In genomic region chr2:117128471-117128870, GRCh38 we compare ENCODE assay signal across 33 cellular contexts.
DNase-seq lines count a peak whose midpoint lies in the region; ATAC-seq and FAIRE-seq lines count a peak whose summit lies in the region.
"Had no signal": no experiment of that assay in that cellular context is flagged by ENCODE, and none has a peak within 500 bp of the region (broad histone marks: within the 10 kb centered on the region; RNA-seq: fewer than 3 reads in every experiment).

No MANE protein-coding gene starts in this region.

- peak overlapping the region; percentile 61; the same call in 1 of the 2 replicates for H2AFZ ChIP-seq in Karpas-422 (ENCODE audit: low read length)

- ATAC-seq in HG03439 (IDR thresholded peaks at IDR 0.05; ENCODE audit: unreplicated experiment) = no peak
- ATAC-seq: gastrocnemius medialis; left ventricle myocardium superior; natural killer cell treated with Interleukin-12 subunit alpha and Interleukin-12 subunit beta and Interleukin-15 and Interleukin-18, amount 100 ng/mL, for 72 hours; upper lobe of right lung; WTC11 had no signal

- H3K4me1 ChIP-seq in Karpas-422 (ENCODE audit: low read length) (peaks cover 9% of the 10 kb centered on the region; the same call in 1 of the 2 replicates), small intestine (ENCODE audit: control insufficient read depth in 2 of 2, insufficient read depth in 1 of 2, low read depth in 1 of 2, low read length in 1 of 2) (no peaks in the 10 kb centered on the region)
- H3K4me1 ChIP-seq: BLaER1, esophagus squamous epithelium, gastrocnemius medialis, HAP-1, spleen, upper lobe of right lung had no signal

- WGBS in small intestine, 3 donors = 4 to 12% (median 4%) methylated on average over 1 of the region's 1 CpG

- no peaks in the 10 kb centered on the region for H3K79me2 ChIP-seq in Karpas-422 (ENCODE audit: low read length)

- no peak for DNase-seq in Karpas-422
- DNase-seq in amniotic epithelial cell (ENCODE audit: low read depth) = peak; percentile 1
- DNase-seq in kidney tubule cell (ENCODE audit: low spot score) = peak; percentile 3
- DNase-seq in small intestine = peak; percentile 48
- no peak for DNase-seq in cerebellar cortex (ENCODE audit: low spot score)
- DNase-seq in AG20443 (ENCODE audit: low spot score) = no peak
- no peak for DNase-seq in stimulated activated CD4-positive, alpha-beta T cell treated with anti-CD3 and anti-CD28 coated beads, Interleukin-12 subunit alpha, Interleukin-12 subunit beta, amount 100 ng/mL, for 4 hours
- DNase-seq: activated CD4-positive, alpha-beta T cell treated with anti-CD3 and anti-CD28 coated beads, Interleukin-2, amount 10 ng/mL, durations not matched to agents 7 days and 5 days; activated naive CD4-positive, alpha-beta T cell treated with anti-CD3 and anti-CD28 coated beads, Interleukin-2, amount 10 ng/mL, durations not matched to agents 7 days and 5 days; activated T-cell treated with anti-CD3 and anti-CD28 coated beads, Interleukin-2, amount 50 U/mL, for 48 hours; amniotic stem cell; DND-41; esophagus squamous epithelium; gastrocnemius medialis; KBM-7; left ventricle myocardium superior; MV-4-11; NCI-H1694; NCI-H510A; NK-92 treated with Interleukin-12 subunit alpha and Interleukin-12 subunit beta, amount 100 ng/mL, for 24 hours; retina; SHP77; spleen; stimulated activated CD4-positive, alpha-beta T cell treated with anti-CD3 and anti-CD28 coated beads, Interleukin-2, amount 100 ng/mL, for 48 hours; substantia nigra; upper lobe of right lung had no signal

- H3K9me3 ChIP-seq in Karpas-422 (ENCODE audit: low read length) (no peaks in the 10 kb centered on the region), small intestine (ENCODE audit: control insufficient read depth, low read depth) (no peaks in the 10 kb centered on the region)
- H3K9me3 ChIP-seq: BLaER1, gastrocnemius medialis, HAP-1, upper lobe of right lung had no signal

- no peak overlapping the region for H3K9ac ChIP-seq in Karpas-422 (ENCODE audit: low read length)
- H3K9ac ChIP-seq: BLaER1 had no signal

- no peak for FAIRE-seq in small intestine (lab: Jason Lieb, UNC)
- FAIRE-seq: GM18507 had no signal

- H4K20me1 ChIP-seq in Karpas-422 (ENCODE audit: insufficient read depth, low read depth, low read length) = no peaks in the 10 kb centered on the region
- H4K20me1 ChIP-seq: BLaER1 had no signal

- H3K4me2 ChIP-seq in Karpas-422 (ENCODE audit: low read depth, low read length, poor library complexity, severe bottlenecking) = no peak overlapping the region
- H3K4me2 ChIP-seq: BLaER1 had no signal

- H3K36me3 ChIP-seq in Karpas-422 (ENCODE audit: insufficient read depth, low read length) (no peaks in the 10 kb centered on the region), small intestine (ENCODE audit: control insufficient read depth in 2 of 2, insufficient read depth in 2 of 2, low read length in 2 of 2) (no peaks in the 10 kb centered on the region)
- H3K36me3 ChIP-seq: BLaER1, cardiac muscle cell, esophagus squamous epithelium, gastrocnemius medialis, HAP-1, spleen, upper lobe of right lung had no signal

- no peak overlapping the region for H3K4me3 ChIP-seq in Karpas-422 (ENCODE audit: low read length)
- no peak overlapping the region for H3K4me3 ChIP-seq in small intestine (ENCODE audit: low read depth in 1 of 2, low read length in 2 of 2)
- H3K4me3 ChIP-seq: BLaER1, cardiac muscle cell, esophagus squamous epithelium, gastrocnemius medialis, HAP-1, spleen, upper lobe of right lung had no signal

- no peaks in the 10 kb centered on the region for H3K27me3 ChIP-seq in Karpas-422 (ENCODE audit: low read length)
- no peaks in the 10 kb centered on the region for H3K27me3 ChIP-seq in small intestine (ENCODE audit: control insufficient read depth in 2 of 2, insufficient read depth in 2 of 2, low read length in 2 of 2)
- H3K27me3 ChIP-seq: BLaER1, cardiac muscle cell, esophagus squamous epithelium, gastrocnemius medialis, spleen, upper lobe of right lung had no signal

- H3K9me2 ChIP-seq in Karpas-422 (replicated peaks; ENCODE audit: insufficient read depth, low read length) = no peaks in the 10 kb centered on the region

- no peak overlapping the region for H3K27ac ChIP-seq in Karpas-422 (ENCODE audit: low read length)
- H3K27ac ChIP-seq in small intestine (ENCODE audit: low read depth in 1 of 2, low read length in 1 of 2) = no peak overlapping the region
- H3K27ac ChIP-seq: BLaER1, cardiac muscle cell, esophagus squamous epithelium, gastrocnemius medialis, spleen, upper lobe of right lung had no signal

Comparison
In these comparisons a context has a peak if more than half of its experiments do, and no peak if none do; other contexts are left out.
1. DNase-seq: peak in amniotic epithelial cell (single experiment), kidney tubule cell (single experiment) and small intestine (single experiment); none in Karpas-422 (single experiment), cerebellar cortex (single experiment), AG20443 (single experiment) and stimulated activated CD4-positive, alpha-beta T cell treated with anti-CD3 and anti-CD28 coated beads, Interleukin-12 subunit alpha, Interleukin-12 subunit beta, amount 100 ng/mL, for 4 hours (single experiment).